ENCODE assay signal across 10 cellular contexts in the genomic region with DNA sequence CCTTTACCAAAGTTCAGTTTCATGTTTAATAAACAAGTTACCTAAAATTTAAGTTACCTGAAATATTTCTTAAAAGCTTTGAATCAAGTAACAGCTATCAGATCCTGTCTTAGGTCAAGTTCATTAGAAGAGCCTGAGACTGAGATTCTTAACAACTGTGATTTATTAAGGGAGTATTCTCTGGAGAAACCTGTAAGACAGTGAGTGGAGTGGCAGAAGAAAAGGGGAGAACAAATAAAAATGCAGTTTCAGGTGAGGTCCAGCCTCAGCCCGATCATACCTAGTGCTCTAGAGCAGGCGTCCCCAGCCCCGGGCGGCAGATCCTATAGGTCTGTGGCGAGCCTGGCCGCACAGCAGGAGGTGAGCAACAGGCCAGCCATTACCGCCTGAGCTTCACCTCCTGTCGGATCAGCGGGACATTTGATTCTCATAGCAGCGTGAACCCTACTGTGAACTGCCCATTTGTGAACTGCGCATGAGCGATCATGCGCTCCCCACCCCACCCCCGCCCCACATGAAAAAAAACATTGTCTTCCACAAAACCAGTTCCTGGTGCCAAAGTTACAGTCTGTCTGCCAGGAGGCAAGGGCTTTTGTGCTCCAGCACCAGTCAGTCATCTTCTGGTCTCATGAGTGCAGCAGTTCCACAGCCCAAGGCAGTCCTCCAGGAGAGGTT. TPM values are rescaled to one million over a fixed set of nuclear protein-coding genes. Genes with fewer than 3 reads are reported as not detected.
DNase-seq lines count a peak whose midpoint lies in the region; ATAC-seq and TF ChIP-seq lines count a peak whose summit lies in the region.
"Had no signal": no experiment of that assay in that cellular context is flagged by ENCODE, and none has a peak within 500 bp of the region (broad histone marks: within the 10 kb centered on the region; RNA-seq: fewer than 3 reads in every experiment).

No MANE protein-coding gene starts in this region.

- DNase-seq in HK-2 (ENCODE audit: unreplicated experiment), result peak; percentile 65
- DNase-seq in OCI-M1 (lab: John Stamatoyannopoulos, UW), result peak; percentile 60
- DNase-seq in hippocampal formation (lab: John Stamatoyannopoulos, UW), result peak; percentile 60 to 73
- peak; percentile 59 for DNase-seq in sigmoid colon
- no peak for DNase-seq in NCI-H2196 (lab: John Stamatoyannopoulos, UW; ENCODE audit: unreplicated experiment)
- DNase-seq in stimulated activated naive CD4-positive, alpha-beta T cell (lab: John Stamatoyannopoulos, UW), result no peak
- DNase-seq in T-helper 9 cell, result no peak
- DNase-seq: activated T-cell treated with anti-CD3 and anti-CD28 coated beads, Interleukin-2, amount 50 U/mL, for 24 hours; Peyer's patch had no signal

- H3K9me3 ChIP-seq in sigmoid colon, result no peaks in the 10 kb centered on the region
- H3K9me3 ChIP-seq: Peyer's patch had no signal

- intact Hi-C loops in sigmoid colon (cut with DNase I), result no loop called here

- no peak for TF ChIP-seq POLR2A in sigmoid colon (IDR thresholded peaks at IDR 0.05)

- H3K27me3 ChIP-seq in sigmoid colon, result peaks cover 0 to 6% (median 0%) of the 10 kb centered on the region in 3 donors
- H3K27me3 ChIP-seq: Peyer's patch had no signal

- TF ChIP-seq EP300 in sigmoid colon (IDR thresholded peaks at IDR 0.05), result no peak

- 17 to 28% methylated on average over 14 of the region's 14 CpGs for WGBS in sigmoid colon, 2 donors

- no peak overlapping the region for H3K4me3 ChIP-seq in sigmoid colon
- H3K4me3 ChIP-seq: Peyer's patch had no signal

- no peak for ATAC-seq in HG02623 (IDR thresholded peaks at IDR 0.05; ENCODE audit: unreplicated experiment)

- no peak overlapping the region for H3K27ac ChIP-seq in sigmoid colon
- H3K27ac ChIP-seq: Peyer's patch had no signal

- no peaks in the 10 kb centered on the region for H3K36me3 ChIP-seq in sigmoid colon
- H3K36me3 ChIP-seq: Peyer's patch had no signal

- TF ChIP-seq CTCF in sigmoid colon (IDR thresholded peaks at IDR 0.05), result no peak

- no peaks in the 10 kb centered on the region for H3K4me1 ChIP-seq in sigmoid colon
- H3K4me1 ChIP-seq: Peyer's patch had no signal

RNA-seq across cellular contexts. Expression of a gene that starts 59.2 kb away (rescaled TPM):
- 10 to 100 TPM in 2 of 4 donors, 1 to 10 TPM in 2; 9.4 to 11.5 (median 10.3) TPM for total RNA-seq in sigmoid colon
- 1 to 10 TPM in 1 of 3 donors, under 1 TPM in 1, not detected in 1; 0.60 to 1.3 TPM for polyA plus RNA-seq in sigmoid colon

Comparison
In these comparisons a context has a peak if more than half of its experiments do, and no peak if none do; other contexts are left out.
1. DNase-seq: peak in HK-2 (single experiment), OCI-M1 (single experiment), hippocampal formation (2 of 2) and sigmoid colon (single experiment); none in NCI-H2196 (single experiment), stimulated activated naive CD4-positive, alpha-beta T cell (0 of 6) and T-helper 9 cell (single experiment).